In the genomic region with DNA sequence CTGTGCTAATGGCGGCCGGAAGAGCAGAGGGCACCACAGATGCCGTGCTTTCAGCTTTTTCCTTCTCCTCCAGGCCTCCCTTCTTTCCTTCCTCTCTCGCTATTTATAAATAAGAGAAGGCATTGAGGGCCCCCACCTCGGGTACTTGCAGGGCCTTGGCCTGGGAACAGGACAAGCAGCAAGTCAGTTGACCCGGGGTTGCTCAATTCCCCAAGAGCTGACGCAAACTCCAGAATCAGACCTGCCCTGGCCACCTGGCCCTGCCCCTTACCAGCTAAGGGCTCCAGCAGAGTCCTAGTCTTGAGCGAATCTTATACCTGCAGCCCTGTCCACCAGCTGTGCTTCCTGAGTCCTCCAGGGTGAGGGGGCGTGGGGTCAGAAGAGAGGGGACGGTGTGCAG, we compare ENCODE assay signal across 9 cellular contexts. TPM values are rescaled to one million over a fixed set of nuclear protein-coding genes. Genes with fewer than 3 reads are reported as not detected.
DNase-seq lines count a peak whose midpoint lies in the region; ATAC-seq lines count a peak whose summit lies in the region.
"Had no signal": no experiment of that assay in that cellular context is flagged by ENCODE, and none has a peak within 500 bp of the region (broad histone marks: within the 10 kb centered on the region; RNA-seq: fewer than 3 reads in every experiment).

No MANE protein-coding gene starts in this region.

- H3K79me2 ChIP-seq in trophoblast cell (ENCODE audit: control insufficient read depth, insufficient read depth, low read length, poor library complexity): peaks cover 5% of the 10 kb centered on the region

- H4K91ac ChIP-seq in trophoblast cell (ENCODE audit: low read depth, low read length): peak overlapping the region; percentile 45

- H2AFZ ChIP-seq in trophoblast cell (ENCODE audit: insufficient read depth, low read length, poor library complexity): no peak overlapping the region

- H3K14ac ChIP-seq in trophoblast cell (ENCODE audit: low read length): peak overlapping the region; percentile 62

- DNase-seq in AML-193 (lab: John Stamatoyannopoulos, UW): peak; percentile 37 to 47
- DNase-seq in SKM-1 (lab: John Stamatoyannopoulos, UW; ENCODE audit: unreplicated experiment): peak; percentile 94
- peak; percentile 96 for DNase-seq in cardiac septum (ENCODE audit: low spot score)
- DNase-seq in trophoblast cell: peak; percentile 77 to 90
- DNase-seq in H7: no peak
- no peak for DNase-seq in NCI-H146 treated with DMSO at 0.1 percent for 48 hours (lab: John Stamatoyannopoulos, UW; ENCODE audit: unreplicated experiment)
- DNase-seq in HPDE6-E6E7 (ENCODE audit: extremely low spot score): no peak
- DNase-seq: NCI-H1092 had no signal

- H3K9me3 ChIP-seq in trophoblast cell (ENCODE audit: insufficient read depth, low read depth, low read length): peaks cover 2% of the 10 kb centered on the region

- H3K4ac ChIP-seq in trophoblast cell (ENCODE audit: low read depth, low read length): no peak overlapping the region

- H2AK5ac ChIP-seq in trophoblast cell (ENCODE audit: low read length): peak overlapping the region; percentile 66

- ATAC-seq in HG02623 (IDR thresholded peaks at IDR 0.05; ENCODE audit: unreplicated experiment): no peak

- peaks cover 2 to 4% of the 10 kb centered on the region in 2 experiments for H3K36me3 ChIP-seq in trophoblast cell (ENCODE audit: control insufficient read depth in 1 of 2, insufficient read depth in 2 of 2, low read length in 2 of 2)
- no peaks in the 10 kb centered on the region for H3K36me3 ChIP-seq in H7 (replicated peaks; ENCODE audit: control insufficient read depth, insufficient read depth, low read length)

- H3K4me3 ChIP-seq in trophoblast cell (ENCODE audit: low read depth, low read length) (no peak overlapping the region), H7 (ENCODE audit: insufficient read depth, low read depth, low read length) (no peak overlapping the region)

- H3K27me3 ChIP-seq in trophoblast cell (ENCODE audit: insufficient read depth, low read length) (no peaks in the 10 kb centered on the region), H7 (ENCODE audit: control insufficient read depth, insufficient read depth, low read length) (no peaks in the 10 kb centered on the region; the same call in 1 of the 2 replicates)

- H3K79me1 ChIP-seq in trophoblast cell (ENCODE audit: low read length): peaks cover 21% of the 10 kb centered on the region

- H2BK12ac ChIP-seq in trophoblast cell (ENCODE audit: low read length): peak overlapping the region; percentile 46

- H3K23ac ChIP-seq in trophoblast cell (ENCODE audit: low read length): no peak overlapping the region

- H3K4me2 ChIP-seq in trophoblast cell (ENCODE audit: low read length): no peak overlapping the region

- H4K12ac ChIP-seq in trophoblast cell (ENCODE audit: low read depth, low read length): no peak overlapping the region

- intact Hi-C loops in cardiac septum (cut with DNase I): no loop called here

- H3K4me1 ChIP-seq in trophoblast cell (ENCODE audit: control insufficient read depth in 1 of 2, insufficient read depth in 2 of 2, low read length in 2 of 2): peaks cover 21 to 32% of the 10 kb centered on the region in 2 experiments

- peak overlapping the region; percentile 21 for H3K18ac ChIP-seq in trophoblast cell (ENCODE audit: low read length)

- H4K8ac ChIP-seq in trophoblast cell (ENCODE audit: low read depth, low read length): peak overlapping the region; percentile 43

- no peak overlapping the region for H3K9ac ChIP-seq in trophoblast cell (ENCODE audit: low read length)

- H3K27ac ChIP-seq in trophoblast cell (ENCODE audit: low read depth, low read length): no peak overlapping the region

- WGBS in trophoblast cell (ENCODE audit: extremely low coverage, insufficient coverage, insufficient read length): no CpG with 5 or more reads among the region's 10 CpGs

- H2BK120ac ChIP-seq in trophoblast cell (ENCODE audit: insufficient read depth, low read length, poor library complexity): peak overlapping the region; percentile 6

- H2BK5ac ChIP-seq in trophoblast cell (ENCODE audit: low read depth, low read length, poor library complexity): no peak overlapping the region

RNA-seq across cellular contexts. Expression of a gene that starts 13.5 kb away (rescaled TPM):
- total RNA-seq in cardiac septum: 15.5 TPM
- 239 and 247 TPM in 2 replicates for polyA plus RNA-seq in trophoblast cell (2013)
- total RNA-seq in H7 (2014; rRNA removed; shearing (Covaris generic)): 1.3 and 2.4 TPM in 2 replicates

RNA-seq across cellular contexts. Expression of a gene that starts 49.5 kb away (rescaled TPM):
- 68.2 TPM for total RNA-seq in cardiac septum
- polyA plus RNA-seq in trophoblast cell (2013): 10.5 TPM in 2 replicates
- total RNA-seq in H7 (2014; rRNA removed; shearing (Covaris generic)): 13.1 and 23.7 TPM in 2 replicates

Comparison
In these comparisons a context has a peak if more than half of its experiments do, and no peak if none do; other contexts are left out.
1. DNase-seq: peak in AML-193 (2 of 2), SKM-1 (single experiment), cardiac septum (single experiment) and trophoblast cell (2 of 2); none in H7 (single experiment), NCI-H146 treated with DMSO at 0.1 percent for 48 hours (single experiment) and HPDE6-E6E7 (single experiment).